Comparison of ENCODE assay signal across 8 cellular contexts in genomic region chr5:1344975-1345838, GRCh38. TPM values are rescaled to one million over a fixed set of nuclear protein-coding genes. Genes with fewer than 3 reads are reported as not detected.
DNase-seq lines count a peak whose midpoint lies in the region; TF ChIP-seq lines count a peak whose summit lies in the region.

Gene CLPTM1L, minus strand, starts transcription at chr5:1345099. Its CDS starts 258 bp downstream, at chr5:1344841.

- intact Hi-C loops in stomach (cut with DNase I; ENCODE audit: low total_unique reads) = no loop called here

- H3K27ac Mint-ChIP-seq in neural crest cell (ENCODE audit: unreplicated experiment) = peak within 1 kb of the TSS; percentile 50

- peak in 1 of 4 donors; percentile 34 for TF ChIP-seq POLR2A in stomach (IDR thresholded peaks at IDR 0.05)

- DNase-seq in EL (peak; percentile 83), H4 (ENCODE audit: low spot score) (peak; percentile 82), LoVo (ENCODE audit: low spot score) (peak; percentile 96), SHP77 treated with DMSO at 0.1 percent for 48 hours (lab: John Stamatoyannopoulos, UW) (peak; percentile 41), activated gamma-delta T cell treated with Interleukin-2 at 50 U/mL for 16 hours (peak; percentile 84), foreskin fibroblast (peak; percentile 87 to 96), neural crest cell (ENCODE audit: low read depth, low spot score) (peak; percentile 71), stomach (peak; percentile 90)

- no peak for TF ChIP-seq CTCF in foreskin fibroblast (IDR thresholded peaks at IDR 0.05; ENCODE audit: low read depth, low read length)
- no peak for TF ChIP-seq CTCF in neural crest cell (conservative IDR thresholded peaks at IDR 0.05)
- TF ChIP-seq CTCF in stomach (IDR thresholded peaks at IDR 0.05) = no peak

- H3K4me3 Mint-ChIP-seq in neural crest cell = peak within 1 kb of the TSS; percentile 95

- TF ChIP-seq EP300 in stomach (IDR thresholded peaks at IDR 0.05) = no peak

- H3K4me1 ChIP-seq in stomach = peaks cover 19 to 42% (median 37%) of the 10 kb centered on the region in 4 donors

- H3K27me3 Mint-ChIP-seq in neural crest cell (ENCODE audit: low read depth) = no peaks in the 10 kb centered on the region

- H3K4me3 ChIP-seq in foreskin fibroblast (ENCODE audit: low read depth in 1 of 2, low read length in 2 of 2) (peak within 1 kb of the TSS; percentile 74 to 93), stomach (peak within 1 kb of the TSS; percentile 91 to 99 (median 96))

- H3K36me3 ChIP-seq in stomach = peaks cover 25 to 33% (median 30%) of the 10 kb centered on the region in 4 donors

- peaks cover 15% of the 10 kb centered on the region for H3K4me1 Mint-ChIP-seq in neural crest cell

- peaks cover 5% of the 10 kb centered on the region for H3K36me3 Mint-ChIP-seq in neural crest cell (ENCODE audit: low read depth)

- no peaks in the 10 kb centered on the region for H3K27me3 ChIP-seq in stomach

- no peaks in the 10 kb centered on the region for H3K9me3 Mint-ChIP-seq in neural crest cell

- no peaks in the 10 kb centered on the region for H3K9me3 ChIP-seq in stomach

- H3K27ac ChIP-seq in stomach = peak within 1 kb of the TSS; percentile 89 to 92 (median 90)

- 1 to 2% (median 1%) methylated on average over 26 to 86 of the region's 87 CpGs for WGBS in stomach, 5 donors

RNA-seq across cellular contexts. Expression of gene CLPTM1L, which starts in this region (rescaled TPM):
- total RNA-seq in H4 (2014; rRNA removed; shearing (Covaris generic)) = 196 and 214 TPM in 2 replicates
- 95.1 and 103 TPM in 2 replicates for total RNA-seq in neural crest cell
- total RNA-seq in stomach = 100 to 1,000 TPM in 4 of 5 donors, 10 to 100 TPM in 1; 90.6 to 202 (median 183) TPM
- 10 to 100 TPM; 60.8 to 72.3 (median 61.9) TPM for polyA plus RNA-seq in stomach

Comparison
In these comparisons a context has a peak if more than half of its experiments do, and no peak if none do; other contexts are left out.
1. Peak in every context shown above with its lines: DNase-seq, H3K4me3 ChIP-seq and H3K27ac ChIP-seq.
2. DNase-seq: peak in every context shown above with its lines; median percentile 96 in LoVo; 92 in foreskin fibroblast; 90 in stomach; 84 in activated gamma-delta T cell treated with Interleukin-2 at 50 U/mL for 16 hours; 83 in EL; 82 in H4; 71 in neural crest cell; 41 in SHP77 treated with DMSO at 0.1 percent for 48 hours.